7 cellular contexts compared by ENCODE assay signal in the genomic region with DNA sequence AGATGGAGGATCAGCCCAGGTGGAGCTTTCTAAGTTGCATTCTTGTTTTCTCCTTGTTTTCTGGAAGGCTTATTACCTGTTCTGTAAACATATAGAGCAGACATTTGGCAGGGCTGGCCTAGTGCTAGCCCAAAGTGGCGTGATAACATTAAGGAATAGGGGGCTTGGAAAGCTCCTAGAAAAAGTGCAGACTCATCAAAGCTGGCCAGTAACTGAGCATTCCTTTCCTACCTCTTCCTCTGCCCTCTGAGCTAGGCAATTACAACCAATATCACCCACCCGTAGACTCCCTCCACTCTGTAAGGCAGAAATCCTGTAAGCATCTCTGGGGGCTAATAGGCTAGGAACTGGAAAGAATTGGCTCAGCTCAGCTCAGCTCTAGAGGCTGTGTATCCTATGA. TPM values are rescaled to one million over a fixed set of nuclear protein-coding genes. Genes with fewer than 3 reads are reported as not detected.
"Had no signal": no experiment of that assay in that cellular context is flagged by ENCODE, and none has a peak within 500 bp of the region (broad histone marks: within the 10 kb centered on the region; RNA-seq: fewer than 3 reads in every experiment).

No MANE protein-coding gene starts in this region.

RNA-seq across cellular contexts. Expression of a gene that starts 7.5 kb away (rescaled TPM):
- total RNA-seq: GM23248, GM23338, H1, H4, H7, H9, HFFc6 had no signal
- polyA plus RNA-seq: GM23248, GM23338, H1 had no signal

RNA-seq across cellular contexts. Expression of a gene that starts 44.8 kb away (rescaled TPM):
- total RNA-seq: GM23248, H1, H4, H9, HFFc6 had no signal
- polyA plus RNA-seq: GM23248, H1 had no signal
